12 cellular contexts compared by ENCODE assay signal in genomic region chr19:38395381-38396127, GRCh38. TPM values are rescaled to one million over a fixed set of nuclear protein-coding genes. Genes with fewer than 3 reads are reported as not detected.
DNase-seq lines count a peak whose midpoint lies in the region; ATAC-seq and TF ChIP-seq lines count a peak whose summit lies in the region.
"Had no signal": no experiment of that assay in that cellular context is flagged by ENCODE, and none has a peak within 500 bp of the region (broad histone marks: within the 10 kb centered on the region; RNA-seq: fewer than 3 reads in every experiment).

No MANE protein-coding gene starts in this region.

- peaks cover 25% of the 10 kb centered on the region for H3K4me1 Mint-ChIP-seq in CD4-positive, alpha-beta T cell (ENCODE audit: low read depth)

- H3K36me3 Mint-ChIP-seq in CD4-positive, alpha-beta T cell (ENCODE audit: low read depth), result no peaks in the 10 kb centered on the region

- POLR2A ChIA-PET in CD4-positive, alpha-beta T cell (lab: Charles Lee), result interaction anchor here (0.6 to 3.1 kb wide), 6 partner anchors 8 to 252 kb away, joined by 3 to 32 read pairs (median 10); partner anchors contain the start of genes ACTN4, FAM98C, GGN and PSMD8

- TF ChIP-seq CTCF in CD4-positive, alpha-beta T cell (IDR thresholded peaks at IDR 0.05), result no peak
- no peak for TF ChIP-seq CTCF in mammary epithelial cell (conservative IDR thresholded peaks at IDR 0.05 in 1 of 2, IDR thresholded peaks at IDR 0.05 in 1 of 2; ENCODE audit: extremely low read depth in 1 of 2, insufficient read depth in 1 of 2, low read depth in 1 of 2, low read length in 2 of 2)
- no peak for TF ChIP-seq CTCF in ascending aorta (IDR thresholded peaks at IDR 0.05)

- H3K4me2 ChIP-seq in mammary epithelial cell (ENCODE audit: insufficient read depth, low read depth, low read length), result peak overlapping the region; percentile 13

- H3K27me3 Mint-ChIP-seq in CD4-positive, alpha-beta T cell, result no peaks in the 10 kb centered on the region

- DNase-seq in CD4-positive, alpha-beta T cell, result peak in 8 of 10 experiments; percentile 22 to 57 (median 39)
- DNase-seq in activated CD4-positive, CD25-positive, alpha-beta regulatory T cell treated with anti-CD3 and anti-CD28 coated beads, Interleukin-2, amount 50 U/mL, for 72 hours, result peak; percentile 53
- DNase-seq in mammary epithelial cell (no peak), ascending aorta (ENCODE audit: low spot score in 2 of 2) (no peak)
- DNase-seq: hypothalamus, KBM-7, occipital lobe had no signal

- H3K9me3 ChIP-seq in CD4-positive, alpha-beta T cell (ENCODE audit: control insufficient read depth, low read length), result no peaks in the 10 kb centered on the region
- H3K9me3 ChIP-seq in mammary epithelial cell (replicated peaks; ENCODE audit: insufficient read depth, low read length) (no peaks in the 10 kb centered on the region), ascending aorta (no peaks in the 10 kb centered on the region)

- H3K27ac Mint-ChIP-seq in CD4-positive, alpha-beta T cell, result no peak overlapping the region

- no peak overlapping the region for H3K9ac ChIP-seq in mammary epithelial cell (ENCODE audit: insufficient read depth, low read length)

- WGBS in mammary epithelial cell (ENCODE audit: low coverage, missing lambda C conversion rate), result 8% methylated on average over 20 of the region's 88 CpGs

- H3K79me2 ChIP-seq in mammary epithelial cell (ENCODE audit: insufficient read depth, low read length), result no peaks in the 10 kb centered on the region

- CTCF ChIA-PET in CD4-positive, alpha-beta T cell (lab: Charles Lee), result no interaction called here
- CTCF ChIA-PET in mammary epithelial cell (lab: Charles Lee; ENCODE audit: low non-redundant PET), result no interaction called here

- H3K27ac ChIP-seq in CD4-positive, alpha-beta T cell (ENCODE audit: low read depth, low read length), result no peak overlapping the region
- H3K27ac ChIP-seq in mammary epithelial cell (ENCODE audit: insufficient read depth, low read depth, low read length) (no peak overlapping the region), skin epidermis (peak overlapping the region; percentile 26 to 86 (median 73)), ascending aorta (no peak overlapping the region)
- H3K27ac ChIP-seq: C4-2B had no signal

- in situ Hi-C loops in mammary epithelial cell (cut with MboI; ENCODE audit: low sequenced_read_pairs in 2 of 2), result no loop called here

- H3K36me3 ChIP-seq in mammary epithelial cell (ENCODE audit: insufficient read depth, low read length), result no peaks in the 10 kb centered on the region
- peaks cover 0 to 9% of the 10 kb centered on the region in 2 donors for H3K36me3 ChIP-seq in ascending aorta

- H4K20me1 ChIP-seq in mammary epithelial cell (ENCODE audit: insufficient read depth, low read length), result no peaks in the 10 kb centered on the region

- ATAC-seq in CD4-positive, alpha-beta T cell (ENCODE audit: poor library complexity), result peak; percentile 85
- no peak for ATAC-seq in GM18519 (IDR thresholded peaks at IDR 0.05; ENCODE audit: low FRiP score, unreplicated experiment)
- ATAC-seq in GM18520 (IDR thresholded peaks at IDR 0.05; ENCODE audit: unreplicated experiment), result no peak
- no peak for ATAC-seq in GM21447 (IDR thresholded peaks at IDR 0.05; ENCODE audit: unreplicated experiment)

- no peak overlapping the region for H2AFZ ChIP-seq in mammary epithelial cell (ENCODE audit: low read depth, low read length)

- H3K4me3 ChIP-seq in mammary epithelial cell (replicated peaks in 1 of 3; ENCODE audit: insufficient read depth in 1 of 3, low read depth in 2 of 3, low read length in 3 of 3), result no peak overlapping the region
- peak overlapping the region; percentile 25 to 53 (median 38) for H3K4me3 ChIP-seq in skin epidermis
- H3K4me3 ChIP-seq in ascending aorta, result peak overlapping the region in 1 of 2 donors; percentile 20

- intact Hi-C loops in CD4-positive, alpha-beta T cell (cut with DNase I, micrococcal nuclease), result loop anchor here in 1 of 2 experiments (10.0 kb wide), 1 partner anchor 939 kb away; the partner anchor contains the start of gene GMFG
- intact Hi-C loops in mammary epithelial cell (cut with micrococcal nuclease), result no loop called here
- intact Hi-C loops in ascending aorta (cut with DNase I), result loop anchor here (10.0 kb wide), 1 partner anchor 319 kb away; no protein-coding TSS in a partner anchor

- H3K27me3 ChIP-seq in CD4-positive, alpha-beta T cell (ENCODE audit: control insufficient read depth, insufficient read depth, low read length), result no peaks in the 10 kb centered on the region
- H3K27me3 ChIP-seq in mammary epithelial cell (ENCODE audit: insufficient read depth, low read length) (peaks cover 5% of the 10 kb centered on the region), ascending aorta (no peaks in the 10 kb centered on the region)

- no peaks in the 10 kb centered on the region for H3K9me3 Mint-ChIP-seq in CD4-positive, alpha-beta T cell

- no peaks in the 10 kb centered on the region for H3K4me1 ChIP-seq in mammary epithelial cell (ENCODE audit: insufficient read depth, low read length)
- no peaks in the 10 kb centered on the region for H3K4me1 ChIP-seq in ascending aorta

- peak overlapping the region; percentile 71 for H3K4me3 Mint-ChIP-seq in CD4-positive, alpha-beta T cell

- dilution Hi-C loops in mammary epithelial cell (cut with HindIII; ENCODE audit: low sequenced_read_pairs), result no loop called here

- no TSS peak for BruUV-seq in mammary epithelial cell (replicated peaks; lab: Mats Ljungman, UMichigan)

RNA-seq across cellular contexts. Expression of gene SPRED3, which starts 7.1 kb away (rescaled TPM):
- 1 to 10 TPM; 1.6 to 1.7 TPM for total RNA-seq in CD4-positive, alpha-beta T cell
- total RNA-seq in mammary epithelial cell (1 to 10 TPM in 1 of 2 donors, under 1 TPM in 1; 0.83 to 6.1 TPM), ascending aorta (18.3 TPM)
- 0.43 TPM for polyA plus RNA-seq in mammary epithelial cell
- 0.36 TPM for polyA minus RNA-seq in mammary epithelial cell

RNA-seq across cellular contexts. Expression of gene FAM98C, which starts 7.3 kb away (rescaled TPM):
- 10 to 100 TPM; 33.2 to 36.1 TPM for total RNA-seq in CD4-positive, alpha-beta T cell
- total RNA-seq in mammary epithelial cell (10 to 100 TPM; 10.5 to 14.9 TPM), ascending aorta (11.1 TPM)
- 9.2 TPM for polyA plus RNA-seq in mammary epithelial cell
- polyA minus RNA-seq in mammary epithelial cell, result 19.3 TPM

RNA-seq across cellular contexts. Expression of gene GGN, which starts 7.7 kb away (rescaled TPM):
- under 1 TPM; 0.17 to 0.19 TPM for total RNA-seq in CD4-positive, alpha-beta T cell
- total RNA-seq in mammary epithelial cell (under 1 TPM; 0.17 to 0.68 TPM), ascending aorta (46.9 TPM)
- not detected for polyA plus RNA-seq in mammary epithelial cell
- not detected for polyA minus RNA-seq in mammary epithelial cell

RNA-seq across cellular contexts. Expression of gene PSMD8, which starts 21.2 kb away (rescaled TPM):
- total RNA-seq in CD4-positive, alpha-beta T cell, result 10 to 100 TPM; 61.2 to 64.4 TPM
- total RNA-seq in mammary epithelial cell (100 to 1,000 TPM; 247 to 401 TPM), ascending aorta (235 TPM)
- 458 TPM for polyA plus RNA-seq in mammary epithelial cell
- polyA minus RNA-seq in mammary epithelial cell, result 202 TPM

RNA-seq across cellular contexts. Expression of gene RASGRP4, which starts 30.5 kb away (rescaled TPM):
- total RNA-seq in CD4-positive, alpha-beta T cell, result under 1 TPM; 0.30 to 0.45 TPM
- total RNA-seq in mammary epithelial cell, result not detected
- polyA plus RNA-seq in mammary epithelial cell, result not detected
- polyA minus RNA-seq in mammary epithelial cell, result not detected
- total RNA-seq in ascending aorta, result 0.64 TPM

Comparison
In these comparisons a context has a peak if more than half of its experiments do, and no peak if none do; other contexts are left out.
1. DNase-seq: peak in CD4-positive, alpha-beta T cell (8 of 10) and activated CD4-positive, CD25-positive, alpha-beta regulatory T cell treated with anti-CD3 and anti-CD28 coated beads, Interleukin-2, amount 50 U/mL, for 72 hours (single experiment); none in mammary epithelial cell (single experiment) and ascending aorta (0 of 2).
2. H3K27ac ChIP-seq: peak in skin epidermis (21 of 21); none in CD4-positive, alpha-beta T cell (single experiment), mammary epithelial cell (single experiment) and ascending aorta (0 of 2).
3. H3K4me3 ChIP-seq: peak in skin epidermis (7 of 7); none in mammary epithelial cell (0 of 3).
4. RNA of gene GGN, which starts 7.7 kb away (total RNA-seq): 46.9 TPM in ascending aorta (single experiment); 0.17 to 0.68 TPM in mammary epithelial cell and 0.17 to 0.19 TPM in CD4-positive, alpha-beta T cell; every median in the first group is over 10 times any median in the second.